In the genomic region with DNA sequence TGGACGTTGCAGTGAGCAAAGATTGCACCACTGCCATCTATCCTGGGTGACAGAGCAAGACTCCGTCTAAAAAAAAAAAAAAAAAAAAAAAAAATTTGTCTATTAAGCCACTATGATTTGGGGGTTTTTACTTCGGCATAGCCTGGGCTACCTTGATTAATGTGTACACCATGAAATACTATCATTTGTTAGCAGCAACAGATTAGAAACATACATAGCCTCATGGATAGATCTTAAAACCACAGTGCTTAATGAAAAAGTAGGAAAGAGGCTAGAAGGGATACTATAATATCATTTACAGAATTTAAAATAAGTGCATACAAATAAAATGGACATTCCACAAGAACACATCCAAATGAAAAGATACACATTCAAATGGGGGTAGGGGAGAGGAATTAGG, we compare ENCODE assay signal across 6 cellular contexts.
"Had no signal": no experiment of that assay in that cellular context is flagged by ENCODE, and none has a peak within 500 bp of the region (broad histone marks: within the 10 kb centered on the region; RNA-seq: fewer than 3 reads in every experiment).

No MANE protein-coding gene starts in this region.

- ATAC-seq: HepG2 had no signal

- H3K4me3 Mint-ChIP-seq: IgD-negative memory B cell had no signal

- DNase-seq: KBM-7 had no signal

- H3K4me1 Mint-ChIP-seq: IgD-negative memory B cell had no signal

- H3K27ac ChIP-seq: HL-60, KMS-11 had no signal

- FAIRE-seq: HepG2, HTR-8/SVneo had no signal

- H3K27ac Mint-ChIP-seq: IgD-negative memory B cell had no signal

- H3K4me2 ChIP-seq: KMS-11 had no signal

- H3K27me3 Mint-ChIP-seq: IgD-negative memory B cell had no signal

- H3K9ac ChIP-seq: KMS-11 had no signal
